Comparison of ENCODE assay signal across 26 cellular contexts in genomic region chr17:6561446-6561845, GRCh38.
"Had no signal": no experiment of that assay in that cellular context is flagged by ENCODE, and none has a peak within 500 bp of the region (broad histone marks: within the 10 kb centered on the region; RNA-seq: fewer than 3 reads in every experiment).

No MANE protein-coding gene starts in this region.

- H3K4me3 ChIP-seq: stomach, suprapubic skin, testis, thoracic aorta, thyroid gland, tibial artery, tibial nerve, transverse colon, upper lobe of left lung, upper lobe of right lung, uterus, vagina had no signal

- ATAC-seq: stimulated activated effector memory CD8-positive, alpha-beta T cell treated with anti-CD3 and anti-CD28 coated beads, Interleukin-12 subunit alpha, Interleukin-12 subunit beta, amount 100 ng/mL, for 72 hours; stimulated activated memory B cell treated with anti-CD40 and anti-IgM and Interleukin-4, amounts not matched to agents 10 μg/mL and 1 μg/mL and 100 μg/mL, for 72 hours; stimulated activated naive B cell treated with anti-CD40 and anti-IgM and Interleukin-4, amounts not matched to agents 10 μg/mL and 1 μg/mL and 100 μg/mL, for 72 hours; stimulated activated naive CD8-positive, alpha-beta T cell treated with anti-CD3 and anti-CD28 coated beads, Interleukin-15, amount 100 ng/mL, for 72 hours; stimulated activated naive CD8-positive, alpha-beta T cell treated with anti-CD3 and anti-CD28 coated beads, Interleukin-15, Interleukin-2, amounts not matched to agents 100 U/mL and 50 U/mL, for 24 hours; upper lobe of right lung had no signal

- H3K27ac ChIP-seq: stomach, suprapubic skin, testis, thoracic aorta, thyroid gland, tibial artery, tibial nerve, transverse colon, upper lobe of left lung, upper lobe of right lung, uterus, vagina had no signal

- H3K9me3 ChIP-seq: stomach, suprapubic skin, testis, thoracic aorta, thyroid gland, tibial artery, tibial nerve, transverse colon, upper lobe of left lung, upper lobe of right lung, uterus, vagina had no signal

- DNase-seq: stimulated activated CD4-positive, alpha-beta T cell treated with anti-CD3 and anti-CD28 coated beads, Interleukin-2, amount 100 ng/mL, for 48 hours; stimulated activated CD4-positive, alpha-beta T cell treated with anti-CD3 and anti-CD28 coated beads, Interleukin-4, amount 100 ng/mL, for 1 hour; stimulated activated CD4-positive, alpha-beta T cell treated with anti-CD3 and anti-CD28 coated beads, Interleukin-4, amount 100 ng/mL, for 24 hours; stimulated activated CD4-positive, alpha-beta T cell treated with anti-CD3 and anti-CD28 coated beads, Interleukin-4, amount 100 ng/mL, for 4 hours; stimulated activated naive B cell treated with anti-CD40 and anti-IgM and Interleukin-4, amounts not matched to agents 10 μg/mL and 1 μg/mL and 100 μg/mL, for 72 hours; stimulated activated naive CD4-positive, alpha-beta T cell; stimulated activated naive CD4-positive, alpha-beta T cell treated with Interleukin-2 at 50 U/mL for 16 hours; stimulated activated naive CD8-positive, alpha-beta T cell treated with anti-CD3 and anti-CD28 coated beads, Interleukin-15, amount 100 ng/mL, for 72 hours; stimulated activated naive CD8-positive, alpha-beta T cell treated with anti-CD3 and anti-CD28 coated beads, Interleukin-15, Interleukin-2, amounts not matched to agents 100 U/mL and 50 U/mL, for 24 hours; substantia nigra; testis; thyroid gland; transverse colon; trophoblast cell; upper lobe of left lung; uterus had no signal

- FAIRE-seq: urothelium cell line had no signal

- H3K36me3 ChIP-seq: stomach, suprapubic skin, thoracic aorta, thyroid gland, tibial artery, tibial nerve, transverse colon, upper lobe of left lung, upper lobe of right lung, uterus, vagina had no signal

- H3K4me1 ChIP-seq: thyroid gland, uterus had no signal

- H3K27me3 ChIP-seq: suprapubic skin, testis, thyroid gland, tibial artery, transverse colon, upper lobe of left lung, upper lobe of right lung, uterus, vagina had no signal
